8 cellular contexts compared by ENCODE assay signal in genomic region chr13:48506092-48506701, GRCh38. TPM values are rescaled to one million over a fixed set of nuclear protein-coding genes. Genes with fewer than 3 reads are reported as not detected.
A peak's percentile ranks its signal among the peaks of the same experiment; 100 is the strongest.
DNase-seq lines count a peak whose midpoint lies in the region; ATAC-seq, FAIRE-seq and TF ChIP-seq lines count a peak whose summit lies in the region.

No MANE protein-coding gene starts in this region.

- no peaks in the 10 kb centered on the region for H3K9me3 ChIP-seq in smooth muscle cell (replicated peaks; ENCODE audit: low read depth)

- no peak overlapping the region for H3K4me2 ChIP-seq in smooth muscle cell

- H3F3A ChIP-seq in smooth muscle cell (ENCODE audit: low read depth): peaks cover 2% of the 10 kb centered on the region

- H3K27me3 ChIP-seq in smooth muscle cell (ENCODE audit: low read depth): no peaks in the 10 kb centered on the region

- H3K9me3 Mint-ChIP-seq in T-helper 1 cell treated with Interleukin-12 subunit alpha and Interleukin-12 subunit beta and Interleukin-4 antibody, amounts not matched to agents 30 μg/mL and 1 μg/mL, for 36 hours: no peaks in the 10 kb centered on the region

- H3K27ac Mint-ChIP-seq in T-helper 1 cell treated with Interleukin-12 subunit alpha and Interleukin-12 subunit beta and Interleukin-4 antibody, amounts not matched to agents 30 μg/mL and 1 μg/mL, for 36 hours: peak overlapping the region; percentile 90

- peak overlapping the region; percentile 28 for H3K4me3 Mint-ChIP-seq in T-helper 1 cell treated with Interleukin-12 subunit alpha and Interleukin-12 subunit beta and Interleukin-4 antibody, amounts not matched to agents 30 μg/mL and 1 μg/mL, for 36 hours

- FAIRE-seq in D721Med (lab: Jason Lieb, UNC): no peak

- TF ChIP-seq CTCF in coronary artery (IDR thresholded peaks at IDR 0.05) (no peak), smooth muscle cell (IDR thresholded peaks at IDR 0.05; ENCODE audit: borderline replicate concordance, insufficient read depth, poor library complexity, severe bottlenecking) (no peak), D721Med (IDR thresholded peaks at IDR 0.05; ENCODE audit: insufficient read depth, missing control alignments) (no peak)

- H3K4me3 ChIP-seq in coronary artery: no peak overlapping the region
- H3K4me3 ChIP-seq in smooth muscle cell: no peak overlapping the region

- no peaks in the 10 kb centered on the region for H3K4me1 ChIP-seq in smooth muscle cell (ENCODE audit: low read depth)

- 95% methylated on average over 14 of the region's 14 CpGs for WGBS in smooth muscle cell (ENCODE audit: low lambda C conversion rate)

- no peak for DNase-seq in T-helper 1 cell
- DNase-seq in coronary artery (ENCODE audit: low spot score): no peak
- no peak for DNase-seq in smooth muscle cell (lab: John Stamatoyannopoulos, UW; ENCODE audit: unreplicated experiment)
- no peak for DNase-seq in D721Med (ENCODE audit: insufficient read length, low spot score)
- no peak for DNase-seq in ureter (ENCODE audit: low spot score)
- no peak for DNase-seq in stimulated activated naive CD4-positive, alpha-beta T cell treated with Interleukin-2 at 50 U/mL for 16 hours (lab: John Stamatoyannopoulos, UW)

- H2AFZ ChIP-seq in smooth muscle cell (ENCODE audit: low read depth): no peak overlapping the region

- no peaks in the 10 kb centered on the region for H4K20me1 ChIP-seq in smooth muscle cell (ENCODE audit: low read depth)

- peaks cover 25% of the 10 kb centered on the region for H3K36me3 Mint-ChIP-seq in T-helper 1 cell treated with Interleukin-12 subunit alpha and Interleukin-12 subunit beta and Interleukin-4 antibody, amounts not matched to agents 30 μg/mL and 1 μg/mL, for 36 hours (ENCODE audit: low read depth)

- peaks cover 10% of the 10 kb centered on the region for H3K27me3 Mint-ChIP-seq in T-helper 1 cell treated with Interleukin-12 subunit alpha and Interleukin-12 subunit beta and Interleukin-4 antibody, amounts not matched to agents 30 μg/mL and 1 μg/mL, for 36 hours (ENCODE audit: low read depth)

- no peaks in the 10 kb centered on the region for H3K36me3 ChIP-seq in smooth muscle cell (ENCODE audit: low read depth)

- no peak overlapping the region for H3K9ac ChIP-seq in smooth muscle cell (ENCODE audit: low read depth)

- H3K4me1 Mint-ChIP-seq in T-helper 1 cell treated with Interleukin-12 subunit alpha and Interleukin-12 subunit beta and Interleukin-4 antibody, amounts not matched to agents 30 μg/mL and 1 μg/mL, for 36 hours (ENCODE audit: low read depth): peaks cover 57% of the 10 kb centered on the region

- H3K79me2 ChIP-seq in smooth muscle cell (ENCODE audit: low read depth): no peaks in the 10 kb centered on the region

- H3K27ac ChIP-seq in coronary artery: peak overlapping the region; percentile 63 to 88
- peak overlapping the region; percentile 76 for H3K27ac ChIP-seq in smooth muscle cell (ENCODE audit: low read depth)

- ATAC-seq in HG03439 (IDR thresholded peaks at IDR 0.05; ENCODE audit: unreplicated experiment): peak; percentile 18

RNA-seq across cellular contexts. Expression of gene RCBTB2, which starts 26.7 kb away (rescaled TPM):
- total RNA-seq in smooth muscle cell (2.6 and 5.0 TPM in 2 replicates), ureter (11.5 TPM)
- 1.8 and 3.7 TPM in 2 replicates for polyA plus RNA-seq in smooth muscle cell
